In the genomic region with DNA sequence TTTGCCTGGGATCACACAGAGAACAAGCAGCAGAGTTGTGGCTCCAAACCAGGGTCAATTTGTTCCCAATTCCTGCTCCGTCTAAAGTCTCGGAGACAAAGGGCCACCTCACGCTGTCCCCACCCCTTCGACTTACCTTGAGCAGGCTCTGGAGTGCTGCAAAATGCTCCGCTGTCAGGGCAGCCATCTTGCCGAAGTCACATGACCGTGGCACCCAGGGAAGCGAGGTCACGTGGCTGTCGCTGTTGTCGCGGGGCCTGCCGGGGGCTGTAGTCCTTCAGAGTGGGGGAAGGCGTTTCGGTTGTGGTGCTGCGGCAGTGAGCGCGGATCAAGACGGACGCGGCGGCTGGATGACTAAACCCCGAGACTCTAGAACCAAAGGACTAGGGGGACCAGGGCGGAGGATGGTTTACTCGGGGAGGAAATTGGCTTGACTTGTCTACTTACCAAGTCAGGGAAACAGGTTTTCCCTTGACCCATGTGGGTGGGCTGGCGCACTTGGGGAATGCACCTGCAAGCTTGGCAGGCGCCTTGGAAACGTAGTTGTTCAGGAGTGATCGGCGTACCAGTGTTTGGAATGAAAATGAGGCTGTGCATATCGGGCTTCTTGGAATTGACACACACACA, we compare ENCODE assay signal across 1 cellular context.
TF ChIP-seq lines count a peak whose summit lies in the region.

A gene (minus strand): TSS at position 199 of the 627 bp plus-strand sequence. CDS start 12 bp downstream, at position 187.

TF ChIP-seq in A549, 52 proteins besides CTCF, POLR2A, EP300 and RAD21 (continued from another document):
- TF ChIP-seq CHD2 (IDR thresholded peaks at IDR 0.05; ENCODE audit: low read length, partially characterized antibody): peak; percentile 53
- TF ChIP-seq MAFK (IDR thresholded peaks at IDR 0.05; ENCODE audit: partially characterized antibody): no peak
- TF ChIP-seq, protein P1, sequence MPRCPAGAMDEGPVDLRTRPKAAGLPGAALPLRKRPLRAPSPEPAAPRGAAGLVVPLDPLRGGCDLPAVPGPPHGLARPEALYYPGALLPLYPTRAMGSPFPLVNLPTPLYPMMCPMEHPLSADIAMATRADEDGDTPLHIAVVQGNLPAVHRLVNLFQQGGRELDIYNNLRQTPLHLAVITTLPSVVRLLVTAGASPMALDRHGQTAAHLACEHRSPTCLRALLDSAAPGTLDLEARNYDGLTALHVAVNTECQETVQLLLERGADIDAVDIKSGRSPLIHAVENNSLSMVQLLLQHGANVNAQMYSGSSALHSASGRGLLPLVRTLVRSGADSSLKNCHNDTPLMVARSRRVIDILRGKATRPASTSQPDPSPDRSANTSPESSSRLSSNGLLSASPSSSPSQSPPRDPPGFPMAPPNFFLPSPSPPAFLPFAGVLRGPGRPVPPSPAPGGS (IDR thresholded peaks at IDR 0.05): no peak
- TF ChIP-seq, protein P2, sequence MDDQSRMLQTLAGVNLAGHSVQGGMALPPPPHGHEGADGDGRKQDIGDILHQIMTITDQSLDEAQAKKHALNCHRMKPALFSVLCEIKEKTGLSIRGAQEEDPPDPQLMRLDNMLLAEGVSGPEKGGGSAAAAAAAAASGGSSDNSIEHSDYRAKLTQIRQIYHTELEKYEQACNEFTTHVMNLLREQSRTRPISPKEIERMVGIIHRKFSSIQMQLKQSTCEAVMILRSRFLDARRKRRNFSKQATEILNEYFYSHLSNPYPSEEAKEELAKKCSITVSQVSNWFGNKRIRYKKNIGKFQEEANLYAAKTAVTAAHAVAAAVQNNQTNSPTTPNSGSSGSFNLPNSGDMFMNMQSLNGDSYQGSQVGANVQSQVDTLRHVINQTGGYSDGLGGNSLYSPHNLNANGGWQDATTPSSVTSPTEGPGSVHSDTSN (IDR thresholded peaks at IDR 0.05): no peak
- no peak for TF ChIP-seq CHD4 (IDR thresholded peaks at IDR 0.05; ENCODE audit: borderline replicate concordance)
- no peak for TF ChIP-seq MAZ (IDR thresholded peaks at IDR 0.05; ENCODE audit: borderline replicate concordance, low read depth, low read length)
- TF ChIP-seq POLR2AphosphoS2 (conservative IDR thresholded peaks at IDR 0.05; ENCODE audit: low read length): no peak
- no peak for TF ChIP-seq BHLHE40 (IDR thresholded peaks at IDR 0.05; ENCODE audit: low read depth, low read length)
- no peak for TF ChIP-seq ZSCAN20 (CRISPR knock-in tag; IDR thresholded peaks at IDR 0.05)
- TF ChIP-seq, protein P3, sequence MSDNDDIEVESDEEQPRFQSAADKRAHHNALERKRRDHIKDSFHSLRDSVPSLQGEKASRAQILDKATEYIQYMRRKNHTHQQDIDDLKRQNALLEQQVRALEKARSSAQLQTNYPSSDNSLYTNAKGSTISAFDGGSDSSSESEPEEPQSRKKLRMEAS (IDR thresholded peaks at IDR 0.05): peak; percentile 73
- TF ChIP-seq, protein P4, sequence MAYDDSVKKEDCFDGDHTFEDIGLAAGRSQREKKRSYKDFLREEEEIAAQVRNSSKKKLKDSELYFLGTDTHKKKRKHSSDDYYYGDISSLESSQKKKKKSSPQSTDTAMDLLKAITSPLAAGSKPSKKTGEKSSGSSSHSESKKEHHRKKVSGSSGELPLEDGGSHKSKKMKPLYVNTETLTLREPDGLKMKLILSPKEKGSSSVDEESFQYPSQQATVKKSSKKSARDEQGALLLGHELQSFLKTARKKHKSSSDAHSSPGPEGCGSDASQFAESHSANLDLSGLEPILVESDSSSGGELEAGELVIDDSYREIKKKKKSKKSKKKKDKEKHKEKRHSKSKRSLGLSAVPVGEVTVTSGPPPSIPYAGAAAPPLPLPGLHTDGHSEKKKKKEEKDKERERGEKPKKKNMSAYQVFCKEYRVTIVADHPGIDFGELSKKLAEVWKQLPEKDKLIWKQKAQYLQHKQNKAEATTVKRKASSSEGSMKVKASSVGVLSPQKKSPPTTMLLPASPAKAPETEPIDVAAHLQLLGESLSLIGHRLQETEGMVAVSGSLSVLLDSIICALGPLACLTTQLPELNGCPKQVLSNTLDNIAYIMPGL (CRISPR knock-in tag; IDR thresholded peaks at IDR 0.05; ENCODE audit: borderline replicate concordance): no peak
